In genomic region chr11:67289651-67290479, GRCh38 we compare ENCODE assay signal across 1 cellular context.
TF ChIP-seq lines count a peak whose summit lies in the region.

No MANE protein-coding gene starts in this region.

TF ChIP-seq in H1, 55 proteins besides CTCF, POLR2A, EP300 and RAD21:
- TF ChIP-seq TCF12 (IDR thresholded peaks at IDR 0.05; ENCODE audit: low read depth, low read length) (no peak), RNF2 (IDR thresholded peaks at IDR 0.05; ENCODE audit: borderline replicate concordance, low read depth, low read length, missing control alignments, poor library complexity, severe bottlenecking) (no peak), SP4 (IDR thresholded peaks at IDR 0.05; ENCODE audit: low read length) (no peak), HDAC6 (IDR thresholded peaks at IDR 0.05; ENCODE audit: low read depth, low read length) (no peak), HDAC2 (IDR thresholded peaks at IDR 0.05; ENCODE audit: borderline replicate concordance in 1 of 2, low read depth in 2 of 2, low read length in 2 of 2) (no peak), SIRT6 (IDR thresholded peaks at IDR 0.05; ENCODE audit: low read length) (no peak), SIN3A (conservative IDR thresholded peaks at IDR 0.05 in 1 of 2, IDR thresholded peaks at IDR 0.05 in 1 of 2; ENCODE audit: low read depth in 1 of 2, low read length in 2 of 2) (peak in 1 of 2 experiments; percentile 49; a peak in 1 of 4 replicates), NANOG (IDR thresholded peaks at IDR 0.05; ENCODE audit: insufficient read depth, low read depth, low read length, poor library complexity, severe bottlenecking) (no peak), CHD2 (IDR thresholded peaks at IDR 0.05; ENCODE audit: low read length) (no peak)
